Comparison of ENCODE assay signal across 16 cellular contexts in the genomic region with DNA sequence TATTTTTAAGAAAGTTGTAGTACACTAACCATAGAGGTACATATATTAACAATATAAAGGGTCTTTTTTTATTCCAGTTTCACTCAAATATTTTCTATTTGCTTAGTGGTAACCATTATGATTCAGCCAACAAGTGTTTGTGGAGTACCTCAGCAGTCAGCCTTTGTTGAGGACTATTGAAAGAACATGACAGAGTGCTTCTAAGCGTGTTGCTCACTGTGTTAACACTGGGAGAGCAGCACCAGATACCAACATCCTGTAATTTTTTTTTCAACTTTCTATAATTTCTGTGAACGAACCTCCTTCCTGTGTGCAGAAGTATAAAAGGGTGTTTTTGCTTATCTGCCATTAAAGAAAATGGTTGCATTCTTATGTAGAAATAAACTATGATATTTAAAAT.
DNase-seq lines count a peak whose midpoint lies in the region; ATAC-seq and TF ChIP-seq lines count a peak whose summit lies in the region.
"Had no signal": no experiment of that assay in that cellular context is flagged by ENCODE, and none has a peak within 500 bp of the region (broad histone marks: within the 10 kb centered on the region; RNA-seq: fewer than 3 reads in every experiment).

No MANE protein-coding gene starts in this region.

- ATAC-seq in IMR-90 (ENCODE audit: low read depth), result 0 out of 2 replicates have a peak, but pooled peaks have one; percentile 28
- ATAC-seq in PC-3, result peak; percentile 93
- ATAC-seq in psoas muscle, result no peak

- H4K91ac ChIP-seq in IMR-90 (ENCODE audit: insufficient read depth, low read depth, low read length) (no peak overlapping the region), H9 (ENCODE audit: insufficient read length, low read depth, low read length) (no peak overlapping the region)

- H2AK5ac ChIP-seq in IMR-90 (ENCODE audit: low read depth, low read length), result no peak overlapping the region
- no peak overlapping the region for H2AK5ac ChIP-seq in H9 (ENCODE audit: insufficient read length, low read length)

- H3K4me3 ChIP-seq in IMR-90 (ENCODE audit: insufficient read depth, low read depth, low read length) (no peak overlapping the region), PC-3 (ENCODE audit: low read length) (no peak overlapping the region), psoas muscle (no peak overlapping the region)
- H3K4me3 ChIP-seq: stomach had no signal

- POLR2A ChIA-PET in IMR-90 (lab: Charles Lee; ENCODE audit: unreplicated experiment) (no interaction called here), PC-3 (lab: Charles Lee; ENCODE audit: unreplicated experiment) (no interaction called here)

- H2BK120ac ChIP-seq in IMR-90 (ENCODE audit: low read depth, low read length), result no peak overlapping the region
- no peak overlapping the region for H2BK120ac ChIP-seq in H9 (ENCODE audit: low read depth, low read length, poor library complexity, severe bottlenecking)

- H3K9me3 ChIP-seq in IMR-90 (ENCODE audit: control insufficient read depth, insufficient read depth, low read length) (no peaks in the 10 kb centered on the region), PC-3 (ENCODE audit: low read length) (no peaks in the 10 kb centered on the region), psoas muscle (no peaks in the 10 kb centered on the region), H9 (ENCODE audit: control insufficient read depth, low read depth, low read length) (no peaks in the 10 kb centered on the region)
- H3K9me3 ChIP-seq: BE2C, stomach had no signal

- no peaks in the 10 kb centered on the region for H3K9me3 Mint-ChIP-seq in H9
- H3K9me3 Mint-ChIP-seq: nephron had no signal

- H3K36me3 ChIP-seq in IMR-90 (ENCODE audit: control insufficient read depth, insufficient read depth, low read length) (no peaks in the 10 kb centered on the region), PC-3 (ENCODE audit: low read depth, low read length) (no peaks in the 10 kb centered on the region; the same call in 1 of the 2 replicates), psoas muscle (ENCODE audit: insufficient read depth in 1 of 2, low read depth in 1 of 2) (peaks cover 0 to 8% of the 10 kb centered on the region in 2 donors)
- H3K36me3 ChIP-seq: BE2C had no signal

- H3K9me1 ChIP-seq in IMR-90 (ENCODE audit: insufficient read depth, low read length), result peaks cover 7% of the 10 kb centered on the region; the same call in 1 of the 2 replicates

- H3K18ac ChIP-seq in IMR-90 (ENCODE audit: low read depth, low read length) (no peak overlapping the region), H9 (ENCODE audit: insufficient read length, low read depth, low read length) (no peak overlapping the region)

- no peak for TF ChIP-seq CTCF in IMR-90 (conservative IDR thresholded peaks at IDR 0.05; ENCODE audit: low read depth, low read length)
- TF ChIP-seq CTCF in PC-3 (conservative IDR thresholded peaks at IDR 0.05; ENCODE audit: low read depth, low read length), result no peak
- TF ChIP-seq CTCF in psoas muscle (IDR thresholded peaks at IDR 0.05), result no peak
- no peak for TF ChIP-seq CTCF in H9 (conservative IDR thresholded peaks at IDR 0.05)

- TF ChIP-seq POLR2A in IMR-90 (IDR thresholded peaks at IDR 0.05; ENCODE audit: low read depth, low read length), result no peak

- no peaks in the 10 kb centered on the region for H3K27me3 ChIP-seq in IMR-90 (ENCODE audit: control insufficient read depth, insufficient read depth, low read length)
- no peaks in the 10 kb centered on the region for H3K27me3 ChIP-seq in PC-3 (ENCODE audit: low read length)
- H3K27me3 ChIP-seq in psoas muscle (ENCODE audit: insufficient read depth in 3 of 3, low read length in 2 of 3), result no peaks in the 10 kb centered on the region
- no peaks in the 10 kb centered on the region for H3K27me3 ChIP-seq in H9 (ENCODE audit: insufficient read depth, low read length)
- H3K27me3 ChIP-seq: BE2C, stomach had no signal

- H2AK9ac ChIP-seq in IMR-90 (replicated peaks; ENCODE audit: low read depth, low read length, poor library complexity), result no peak overlapping the region

- dilution Hi-C loops in IMR-90 (cut with HindIII; ENCODE audit: low sequenced_read_pairs, unreplicated experiment), result no loop called here

- no peak overlapping the region for H3K27ac Mint-ChIP-seq in H9
- H3K27ac Mint-ChIP-seq: nephron had no signal

- H3K23me2 ChIP-seq in H9 (ENCODE audit: insufficient read length, low read depth, low read length, poor library complexity, severe bottlenecking), result no peaks in the 10 kb centered on the region

- H3K4ac ChIP-seq in IMR-90 (ENCODE audit: low read depth, low read length), result no peak overlapping the region
- H3K4ac ChIP-seq in H9 (ENCODE audit: low read depth, low read length), result no peak overlapping the region

- DNase-seq in DMS153 (lab: John Stamatoyannopoulos, UW) (peak; percentile 85), IMR-90 (peak; percentile 52), PC-3 (peak; percentile 85), kidney tubule cell (ENCODE audit: low spot score) (peak; percentile 42), NOMO-1 treated with dmso at 0.1 percent for 144 hours (lab: John Stamatoyannopoulos, UW; ENCODE audit: unreplicated experiment) (no peak), psoas muscle (no peak), H9 (no peak)
- DNase-seq in stimulated activated CD4-positive, alpha-beta T cell treated with anti-CD3 and anti-CD28 coated beads, Interleukin-2, amount 100 ng/mL, for 24 hours, result no peak
- DNase-seq: BE2C, cortex of kidney, NCI-H2171 treated with DMSO at 0.1 percent for 48 hours, stomach, WERI-Rb-1 had no signal

- in situ Hi-C loops in IMR-90 (cut with MboI; ENCODE audit: low sequenced_read_pairs), result no loop called here

- H2BK12ac ChIP-seq in H9 (ENCODE audit: insufficient read length, low read depth, low read length), result no peak overlapping the region

- no peaks in the 10 kb centered on the region for H3K79me2 ChIP-seq in PC-3 (ENCODE audit: low read length)
- no peaks in the 10 kb centered on the region for H3K79me2 ChIP-seq in H9 (ENCODE audit: insufficient read depth, low read length)

- peaks cover 4% of the 10 kb centered on the region for H3K4me1 ChIP-seq in IMR-90 (ENCODE audit: control insufficient read depth, insufficient read depth, low read length)
- peaks cover 33% of the 10 kb centered on the region for H3K4me1 ChIP-seq in PC-3 (ENCODE audit: insufficient read depth, low read length)
- H3K4me1 ChIP-seq in psoas muscle, result no peaks in the 10 kb centered on the region
- no peaks in the 10 kb centered on the region; the same call in 1 of the 2 replicates for H3K4me1 ChIP-seq in H9 (ENCODE audit: insufficient read depth, low read length)
- H3K4me1 ChIP-seq: BE2C had no signal

- H3K9ac ChIP-seq in IMR-90 (ENCODE audit: low read depth, low read length) (no peak overlapping the region), PC-3 (ENCODE audit: low read length) (peak overlapping the region; percentile 23; the same call in 1 of the 2 replicates), H9 (ENCODE audit: extremely low read depth, insufficient read length, low read length) (no peak overlapping the region)
- H3K9ac ChIP-seq: KMS-11 had no signal

- H4K5ac ChIP-seq in IMR-90 (ENCODE audit: low read depth, low read length) (no peak overlapping the region), H9 (ENCODE audit: insufficient read length, low read depth, low read length) (no peak overlapping the region)

- H2BK15ac ChIP-seq in IMR-90 (ENCODE audit: low read depth, low read length) (no peak overlapping the region), H9 (ENCODE audit: low read depth, low read length) (no peak overlapping the region)

- no peak overlapping the region for H3T11ph ChIP-seq in H9 (ENCODE audit: low read length)

- H3K4me3 Mint-ChIP-seq in H9, result no peak overlapping the region
- H3K4me3 Mint-ChIP-seq: activated naive CD8-positive, alpha-beta T cell; nephron had no signal

- TF ChIP-seq RAD21 in IMR-90 (IDR thresholded peaks at IDR 0.05; ENCODE audit: low read length), result no peak

- H3K4me1 Mint-ChIP-seq in H9, result peaks cover 5 to 10% of the 10 kb centered on the region in 2 experiments
- H3K4me1 Mint-ChIP-seq: nephron had no signal

- H3K27ac ChIP-seq in IMR-90 (ENCODE audit: insufficient read depth, low read length) (no peak overlapping the region), PC-3 (ENCODE audit: low read length) (peak overlapping the region; percentile 73), psoas muscle (no peak overlapping the region), H9 (ENCODE audit: insufficient read length, low read depth, low read length) (no peak overlapping the region)
- H3K27ac ChIP-seq: KMS-11, stomach, WERI-Rb-1 had no signal

- H4K8ac ChIP-seq in IMR-90 (ENCODE audit: low read depth in 2 of 2, low read length in 2 of 2) (no peak overlapping the region), H9 (replicated peaks; ENCODE audit: insufficient read length, low read depth, low read length) (no peak overlapping the region)

- H3K9me2 ChIP-seq in PC-3 (replicated peaks; ENCODE audit: low read length), result no peaks in the 10 kb centered on the region

- H2AFZ ChIP-seq in IMR-90 (replicated peaks; ENCODE audit: low read length, poor library complexity), result no peak overlapping the region
- no peak overlapping the region for H2AFZ ChIP-seq in PC-3 (ENCODE audit: low read length)
- H2AFZ ChIP-seq in H9 (ENCODE audit: low read length), result no peak overlapping the region

- H4K20me1 ChIP-seq in IMR-90 (ENCODE audit: insufficient read depth, low read length) (no peaks in the 10 kb centered on the region), PC-3 (ENCODE audit: low read length) (no peaks in the 10 kb centered on the region), H9 (ENCODE audit: control insufficient read depth, insufficient read depth, insufficient read length) (no peaks in the 10 kb centered on the region)

- H3K79me1 ChIP-seq in IMR-90 (ENCODE audit: low read depth in 1 of 2, low read length in 2 of 2) (peaks cover 0 to 3% of the 10 kb centered on the region in 2 experiments; a peak in 1 of 4 replicates), H9 (ENCODE audit: insufficient read depth, low read depth, low read length, poor library complexity, severe bottlenecking) (no peaks in the 10 kb centered on the region)

- H2BK20ac ChIP-seq in IMR-90 (ENCODE audit: low read depth, low read length), result no peak overlapping the region
- no peak overlapping the region for H2BK20ac ChIP-seq in H9 (ENCODE audit: low read depth, low read length, poor library complexity, severe bottlenecking)

- no TSS peak for BruUV-seq in IMR-90 (replicated peaks; lab: Mats Ljungman, UMichigan)
- no TSS peak for BruUV-seq in PC-3 (replicated peaks; lab: Mats Ljungman, UMichigan)

- H3K14ac ChIP-seq in IMR-90 (replicated peaks; ENCODE audit: low read depth, low read length) (no peak overlapping the region), H9 (ENCODE audit: insufficient read depth, low read length) (no peak overlapping the region)

- no CpG with 5 or more reads among the region's 2 CpGs for WGBS in IMR-90 (ENCODE audit: extremely low coverage in 2 of 2, insufficient read length in 1 of 2), 2 experiments
- WGBS in psoas muscle, 3 donors, result 76 to 84% (median 79%) methylated on average over 2 of the region's 2 CpGs
- WGBS in H9 (ENCODE audit: extremely low coverage, insufficient read length, low lambda C conversion rate), result no CpG with 5 or more reads among the region's 2 CpGs

- H3K4me2 ChIP-seq in IMR-90 (ENCODE audit: low read depth, low read length), result no peak overlapping the region
- peak overlapping the region; percentile 60 for H3K4me2 ChIP-seq in PC-3 (ENCODE audit: low read length)
- no peak overlapping the region for H3K4me2 ChIP-seq in H9 (ENCODE audit: insufficient read depth, insufficient read length, low read length)
- H3K4me2 ChIP-seq: KMS-11 had no signal

- H3F3A ChIP-seq in PC-3 (ENCODE audit: low read length, unreplicated experiment), result no peaks in the 10 kb centered on the region

- H3K36me3 Mint-ChIP-seq in H9 (ENCODE audit: insufficient read depth in 1 of 3, low read depth in 3 of 3), result peaks cover 29 to 38% (median 30%) of the 10 kb centered on the region in 3 experiments; a peak in 6 of 7 replicates
- H3K36me3 Mint-ChIP-seq: activated naive CD8-positive, alpha-beta T cell had no signal

- no peak overlapping the region for H3K56ac ChIP-seq in IMR-90 (ENCODE audit: extremely low read depth, insufficient read depth, low read length)
- H3K56ac ChIP-seq in H9 (ENCODE audit: insufficient read length, low read depth, low read length), result no peak overlapping the region

- H2BK5ac ChIP-seq in IMR-90 (ENCODE audit: low read depth, low read length, poor library complexity, severe bottlenecking) (no peak overlapping the region), H9 (ENCODE audit: insufficient read length, low read length) (no peak overlapping the region)

- CTCF ChIA-PET in IMR-90 (lab: Yijun Ruan, JAX) (interaction anchor here (0.6 kb wide), 1 partner anchor 259 kb away, joined by 3 read pairs; no protein-coding TSS in a partner anchor), PC-3 (lab: Charles Lee) (no interaction called here)

- H3K23ac ChIP-seq in IMR-90 (ENCODE audit: low read depth, low read length) (no peak overlapping the region), H9 (ENCODE audit: insufficient read length, low read depth, low read length) (no peak overlapping the region)

- intact Hi-C loops in IMR-90 (cut with micrococcal nuclease), result no loop called here
- intact Hi-C loops in PC-3 (cut with micrococcal nuclease), result loop anchor here (2.0 to 10.0 kb wide), 3 partner anchors 22 to 370 kb away; no protein-coding TSS in a partner anchor
- intact Hi-C loops in psoas muscle (cut with DNase I), result loop anchor here in 1 of 2 donors (10.0 kb wide), 1 partner anchor 1120 kb away; no protein-coding TSS in a partner anchor

- no peaks in the 10 kb centered on the region for H3K27me3 Mint-ChIP-seq in H9 (ENCODE audit: low read depth)
- H3K27me3 Mint-ChIP-seq: activated naive CD8-positive, alpha-beta T cell had no signal

Comparison
In these comparisons a context has a peak if more than half of its experiments do, and no peak if none do; other contexts are left out.
1. DNase-seq: peak in DMS153 (single experiment), IMR-90 (single experiment), PC-3 (single experiment) and kidney tubule cell (single experiment); none in NOMO-1 treated with dmso at 0.1 percent for 144 hours (single experiment), stimulated activated CD4-positive, alpha-beta T cell treated with anti-CD3 and anti-CD28 coated beads, Interleukin-2, amount 100 ng/mL, for 24 hours (0 of 2), psoas muscle (0 of 2) and H9 (single experiment).
2. ATAC-seq: peak in IMR-90 (single experiment) and PC-3 (single experiment); none in psoas muscle (0 of 4).